ENCODE assay signal across 12 cellular contexts in the genomic region with DNA sequence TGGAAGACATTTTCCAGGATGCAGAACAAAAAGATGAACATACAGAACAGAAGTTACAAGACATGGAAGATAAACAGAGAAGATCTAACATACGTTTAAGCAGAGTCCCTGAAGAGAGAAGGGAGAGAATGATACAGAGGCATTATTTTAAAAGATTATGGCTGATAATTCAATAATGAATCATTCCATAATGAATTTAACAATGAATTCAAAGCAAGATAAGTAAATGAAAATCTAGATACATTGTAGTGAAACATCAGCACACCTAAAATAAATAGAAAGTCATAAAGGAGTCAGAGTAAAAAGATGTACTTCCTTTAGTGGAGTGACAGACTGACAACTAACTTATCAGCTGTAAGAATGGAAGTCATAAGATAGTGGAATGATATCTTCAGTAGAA. TPM values are rescaled to one million over a fixed set of nuclear protein-coding genes. Genes with fewer than 3 reads are reported as not detected.
"Had no signal": no experiment of that assay in that cellular context is flagged by ENCODE, and none has a peak within 500 bp of the region (broad histone marks: within the 10 kb centered on the region; RNA-seq: fewer than 3 reads in every experiment).

No MANE protein-coding gene starts in this region.

- ATAC-seq: GM23338, HCT116 had no signal

- H3K4me1 Mint-ChIP-seq: GM23338, H9 had no signal

- H3K4me2 ChIP-seq: GM23338 had no signal

- DNase-seq: GM23248, GOT3, H7, H9, HCEC 1CT, HFFc6 had no signal

- H2AFZ ChIP-seq: GM23248, GM23338 had no signal

- H3K9ac ChIP-seq: GM23248 had no signal

- H3K9me3 ChIP-seq: HAP-1 had no signal

- H3K4me3 ChIP-seq: GM23248, GM23338, HAP-1 had no signal

- H3K36me3 ChIP-seq: HAP-1 had no signal

- FAIRE-seq: H1, H54 had no signal

- H3K27ac Mint-ChIP-seq: GM23338, H9, HFFc6 had no signal

- H3K4me3 Mint-ChIP-seq: GM23338, H9, HFFc6 had no signal

- H3K4me1 ChIP-seq: HAP-1 had no signal

- H3K27ac ChIP-seq: GM23248 had no signal

RNA-seq across cellular contexts. Expression of gene PGPEP1L, which starts 30.1 kb away (rescaled TPM):
- total RNA-seq: GM23248, GM23338, H4, H7, H9, HFFc6 had no signal
- polyA plus RNA-seq: GM23248, GM23338 had no signal
